ENCODE assay signal across 1 cellular context in the genomic region with DNA sequence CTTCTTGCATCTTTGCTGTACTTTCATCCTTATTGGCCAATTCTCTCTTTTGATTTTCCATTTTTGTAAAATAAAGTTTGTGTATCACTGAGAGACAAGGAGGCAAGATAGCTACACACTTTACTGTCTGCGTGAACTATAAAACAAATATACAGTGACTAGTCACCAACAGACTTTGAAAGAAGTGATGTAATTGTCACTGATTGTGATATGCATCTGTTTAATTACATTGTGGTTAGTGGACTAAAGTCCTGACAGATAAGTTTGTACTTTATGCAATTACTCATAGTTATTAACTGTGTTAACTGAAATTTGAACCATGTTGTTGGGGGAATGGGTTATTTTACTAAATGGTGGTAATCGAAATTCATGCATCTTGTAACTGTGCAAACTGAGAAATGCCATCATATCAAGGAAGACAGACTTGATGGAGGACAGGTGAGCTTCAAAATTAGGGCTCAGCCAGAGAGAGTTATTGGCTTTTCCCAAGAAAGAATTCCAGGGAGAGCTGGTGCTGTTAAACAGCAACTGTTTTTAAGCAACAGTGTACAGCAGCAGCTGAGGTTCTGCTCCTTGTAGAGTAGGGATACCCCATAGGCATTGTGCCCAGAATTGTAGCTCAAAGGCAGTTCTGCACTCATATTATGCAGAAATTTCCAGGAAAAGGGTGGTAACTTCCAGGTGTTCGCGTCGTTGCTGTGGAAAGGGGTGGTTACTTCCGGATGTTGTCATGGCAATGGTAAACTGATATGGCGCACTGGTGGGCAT.
TF ChIP-seq lines count a peak whose summit lies in the region.

No MANE protein-coding gene starts in this region.

TF ChIP-seq in HEK293, 187 proteins besides CTCF, POLR2A, EP300 and RAD21 (continued from another document and continues in another):
- TF ChIP-seq, protein P1, sequence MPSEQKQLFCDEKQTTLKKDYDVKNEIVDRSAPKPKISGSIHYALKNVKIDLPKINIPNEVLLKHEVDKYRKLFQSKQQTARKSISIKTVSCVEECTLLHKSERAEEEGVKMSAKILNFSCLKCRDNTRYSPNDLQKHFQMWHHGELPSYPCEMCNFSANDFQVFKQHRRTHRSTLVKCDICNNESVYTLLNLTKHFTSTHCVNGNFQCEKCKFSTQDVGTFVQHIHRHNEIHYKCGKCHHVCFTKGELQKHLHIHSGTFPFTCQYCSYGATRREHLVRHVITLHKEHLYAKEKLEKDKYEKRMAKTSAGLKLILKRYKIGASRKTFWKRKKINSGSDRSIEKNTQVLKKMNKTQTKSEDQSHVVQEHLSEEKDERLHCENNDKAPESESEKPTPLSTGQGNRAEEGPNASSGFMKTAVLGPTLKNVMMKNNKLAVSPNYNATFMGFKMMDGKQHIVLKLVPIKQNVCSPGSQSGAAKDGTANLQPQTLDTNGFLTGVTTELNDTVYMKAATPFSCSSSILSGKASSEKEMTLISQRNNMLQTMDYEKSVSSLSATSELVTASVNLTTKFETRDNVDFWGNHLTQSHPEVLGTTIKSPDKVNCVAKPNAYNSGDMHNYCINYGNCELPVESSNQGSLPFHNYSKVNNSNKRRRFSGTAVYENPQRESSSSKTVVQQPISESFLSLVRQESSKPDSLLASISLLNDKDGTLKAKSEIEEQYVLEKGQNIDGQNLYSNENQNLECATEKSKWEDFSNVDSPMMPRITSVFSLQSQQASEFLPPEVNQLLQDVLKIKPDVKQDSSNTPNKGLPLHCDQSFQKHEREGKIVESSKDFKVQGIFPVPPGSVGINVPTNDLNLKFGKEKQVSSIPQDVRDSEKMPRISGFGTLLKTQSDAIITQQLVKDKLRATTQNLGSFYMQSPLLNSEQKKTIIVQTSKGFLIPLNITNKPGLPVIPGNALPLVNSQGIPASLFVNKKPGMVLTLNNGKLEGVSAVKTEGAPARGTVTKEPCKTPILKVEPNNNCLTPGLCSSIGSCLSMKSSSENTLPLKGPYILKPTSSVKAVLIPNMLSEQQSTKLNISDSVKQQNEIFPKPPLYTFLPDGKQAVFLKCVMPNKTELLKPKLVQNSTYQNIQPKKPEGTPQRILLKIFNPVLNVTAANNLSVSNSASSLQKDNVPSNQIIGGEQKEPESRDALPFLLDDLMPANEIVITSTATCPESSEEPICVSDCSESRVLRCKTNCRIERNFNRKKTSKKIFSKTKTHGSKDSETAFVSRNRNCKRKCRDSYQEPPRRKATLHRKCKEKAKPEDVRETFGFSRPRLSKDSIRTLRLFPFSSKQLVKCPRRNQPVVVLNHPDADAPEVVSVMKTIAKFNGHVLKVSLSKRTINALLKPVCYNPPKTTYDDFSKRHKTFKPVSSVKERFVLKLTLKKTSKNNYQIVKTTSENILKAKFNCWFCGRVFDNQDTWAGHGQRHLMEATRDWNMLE (tag by site-specific recombination; conservative IDR thresholded peaks at IDR 0.05; ENCODE audit: low read depth) = peak; percentile 57; the same call in 1 of the 2 replicates
- peak; percentile 44; the same call in 1 of the 2 replicates for TF ChIP-seq MZF1 (tag by site-specific recombination; IDR thresholded peaks at IDR 0.05; ENCODE audit: borderline replicate concordance)
- peak; percentile 86 for TF ChIP-seq ZBTB17 (tag by site-specific recombination; IDR thresholded peaks at IDR 0.05)
- TF ChIP-seq ZFHX2 (tag by site-specific recombination; conservative IDR thresholded peaks at IDR 0.05) = no peak
- peak; percentile 62 for TF ChIP-seq ZNF558 (tag by site-specific recombination; IDR thresholded peaks at IDR 0.05)
- TF ChIP-seq, protein P2, sequence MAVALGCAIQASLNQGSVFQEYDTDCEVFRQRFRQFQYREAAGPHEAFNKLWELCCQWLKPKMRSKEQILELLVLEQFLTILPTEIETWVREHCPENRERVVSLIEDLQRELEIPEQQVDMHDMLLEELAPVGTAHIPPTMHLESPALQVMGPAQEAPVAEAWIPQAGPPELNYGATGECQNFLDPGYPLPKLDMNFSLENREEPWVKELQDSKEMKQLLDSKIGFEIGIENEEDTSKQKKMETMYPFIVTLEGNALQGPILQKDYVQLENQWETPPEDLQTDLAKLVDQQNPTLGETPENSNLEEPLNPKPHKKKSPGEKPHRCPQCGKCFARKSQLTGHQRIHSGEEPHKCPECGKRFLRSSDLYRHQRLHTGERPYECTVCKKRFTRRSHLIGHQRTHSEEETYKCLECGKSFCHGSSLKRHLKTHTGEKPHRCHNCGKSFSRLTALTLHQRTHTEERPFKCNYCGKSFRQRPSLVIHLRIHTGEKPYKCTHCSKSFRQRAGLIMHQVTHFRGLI (tag by site-specific recombination; IDR thresholded peaks at IDR 0.05) = peak; percentile 47; the same call in 1 of the 2 replicates
- TF ChIP-seq ZNF610 (tag by site-specific recombination; IDR thresholded peaks at IDR 0.05; ENCODE audit: borderline replicate concordance) = no peak
- TF ChIP-seq MEIS1 (CRISPR knock-in tag; IDR thresholded peaks at IDR 0.05; ENCODE audit: borderline replicate concordance) = peak; percentile 61; the same call in 1 of the 2 replicates
- TF ChIP-seq HOXC10 (CRISPR knock-in tag; IDR thresholded peaks at IDR 0.05) = no peak
- TF ChIP-seq IKZF3 (tag by site-specific recombination; IDR thresholded peaks at IDR 0.05) = peak; percentile 69
- TF ChIP-seq SP7 (tag by site-specific recombination; IDR thresholded peaks at IDR 0.05) = peak; percentile 99
- no peak for TF ChIP-seq ZNF174 (tag by site-specific recombination; IDR thresholded peaks at IDR 0.05)
- TF ChIP-seq ZNF169 (tag by site-specific recombination; IDR thresholded peaks at IDR 0.05) = no peak
- no peak for TF ChIP-seq ZNF560 (tag by site-specific recombination; IDR thresholded peaks at IDR 0.05; ENCODE audit: borderline replicate concordance)
- TF ChIP-seq ZNF660 (tag by site-specific recombination; IDR thresholded peaks at IDR 0.05) = peak; percentile 18; the same call in 1 of the 2 replicates
- TF ChIP-seq, protein P3, sequence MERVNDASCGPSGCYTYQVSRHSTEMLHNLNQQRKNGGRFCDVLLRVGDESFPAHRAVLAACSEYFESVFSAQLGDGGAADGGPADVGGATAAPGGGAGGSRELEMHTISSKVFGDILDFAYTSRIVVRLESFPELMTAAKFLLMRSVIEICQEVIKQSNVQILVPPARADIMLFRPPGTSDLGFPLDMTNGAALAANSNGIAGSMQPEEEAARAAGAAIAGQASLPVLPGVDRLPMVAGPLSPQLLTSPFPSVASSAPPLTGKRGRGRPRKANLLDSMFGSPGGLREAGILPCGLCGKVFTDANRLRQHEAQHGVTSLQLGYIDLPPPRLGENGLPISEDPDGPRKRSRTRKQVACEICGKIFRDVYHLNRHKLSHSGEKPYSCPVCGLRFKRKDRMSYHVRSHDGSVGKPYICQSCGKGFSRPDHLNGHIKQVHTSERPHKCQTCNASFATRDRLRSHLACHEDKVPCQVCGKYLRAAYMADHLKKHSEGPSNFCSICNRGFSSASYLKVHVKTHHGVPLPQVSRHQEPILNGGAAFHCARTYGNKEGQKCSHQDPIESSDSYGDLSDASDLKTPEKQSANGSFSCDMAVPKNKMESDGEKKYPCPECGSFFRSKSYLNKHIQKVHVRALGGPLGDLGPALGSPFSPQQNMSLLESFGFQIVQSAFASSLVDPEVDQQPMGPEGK (tag by site-specific recombination; IDR thresholded peaks at IDR 0.05) = peak; percentile 64
- no peak for TF ChIP-seq ZNF530 (tag by site-specific recombination; IDR thresholded peaks at IDR 0.05; ENCODE audit: low read depth)
- peak; percentile 95 for TF ChIP-seq ZNF24 (tag by site-specific recombination; IDR thresholded peaks at IDR 0.05)
- no peak for TF ChIP-seq ZNF792 (tag by site-specific recombination; IDR thresholded peaks at IDR 0.05)
- TF ChIP-seq ZNF266 (tag by site-specific recombination; IDR thresholded peaks at IDR 0.05; ENCODE audit: low read depth) = no peak
- TF ChIP-seq ZNF394 (tag by site-specific recombination; IDR thresholded peaks at IDR 0.05; ENCODE audit: borderline replicate concordance) = peak; percentile 82
- no peak for TF ChIP-seq REPIN1 (tag by site-specific recombination; IDR thresholded peaks at IDR 0.05; ENCODE audit: low read depth)
- no peak for TF ChIP-seq TCF7L2 (IDR thresholded peaks at IDR 0.05; ENCODE audit: borderline replicate concordance, low read depth, low read length)
- TF ChIP-seq, protein P4, sequence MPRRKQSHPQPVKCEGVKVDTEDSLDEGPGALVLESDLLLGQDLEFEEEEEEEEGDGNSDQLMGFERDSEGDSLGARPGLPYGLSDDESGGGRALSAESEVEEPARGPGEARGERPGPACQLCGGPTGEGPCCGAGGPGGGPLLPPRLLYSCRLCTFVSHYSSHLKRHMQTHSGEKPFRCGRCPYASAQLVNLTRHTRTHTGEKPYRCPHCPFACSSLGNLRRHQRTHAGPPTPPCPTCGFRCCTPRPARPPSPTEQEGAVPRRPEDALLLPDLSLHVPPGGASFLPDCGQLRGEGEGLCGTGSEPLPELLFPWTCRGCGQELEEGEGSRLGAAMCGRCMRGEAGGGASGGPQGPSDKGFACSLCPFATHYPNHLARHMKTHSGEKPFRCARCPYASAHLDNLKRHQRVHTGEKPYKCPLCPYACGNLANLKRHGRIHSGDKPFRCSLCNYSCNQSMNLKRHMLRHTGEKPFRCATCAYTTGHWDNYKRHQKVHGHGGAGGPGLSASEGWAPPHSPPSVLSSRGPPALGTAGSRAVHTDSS (tag by site-specific recombination; IDR thresholded peaks at IDR 0.05) = peak; percentile 40; the same call in 1 of the 2 replicates
- TF ChIP-seq, protein P5, sequence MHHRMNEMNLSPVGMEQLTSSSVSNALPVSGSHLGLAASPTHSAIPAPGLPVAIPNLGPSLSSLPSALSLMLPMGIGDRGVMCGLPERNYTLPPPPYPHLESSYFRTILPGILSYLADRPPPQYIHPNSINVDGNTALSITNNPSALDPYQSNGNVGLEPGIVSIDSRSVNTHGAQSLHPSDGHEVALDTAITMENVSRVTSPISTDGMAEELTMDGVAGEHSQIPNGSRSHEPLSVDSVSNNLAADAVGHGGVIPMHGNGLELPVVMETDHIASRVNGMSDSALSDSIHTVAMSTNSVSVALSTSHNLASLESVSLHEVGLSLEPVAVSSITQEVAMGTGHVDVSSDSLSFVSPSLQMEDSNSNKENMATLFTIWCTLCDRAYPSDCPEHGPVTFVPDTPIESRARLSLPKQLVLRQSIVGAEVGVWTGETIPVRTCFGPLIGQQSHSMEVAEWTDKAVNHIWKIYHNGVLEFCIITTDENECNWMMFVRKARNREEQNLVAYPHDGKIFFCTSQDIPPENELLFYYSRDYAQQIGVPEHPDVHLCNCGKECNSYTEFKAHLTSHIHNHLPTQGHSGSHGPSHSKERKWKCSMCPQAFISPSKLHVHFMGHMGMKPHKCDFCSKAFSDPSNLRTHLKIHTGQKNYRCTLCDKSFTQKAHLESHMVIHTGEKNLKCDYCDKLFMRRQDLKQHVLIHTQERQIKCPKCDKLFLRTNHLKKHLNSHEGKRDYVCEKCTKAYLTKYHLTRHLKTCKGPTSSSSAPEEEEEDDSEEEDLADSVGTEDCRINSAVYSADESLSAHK (tag by site-specific recombination; IDR thresholded peaks at IDR 0.05) = peak; percentile 94
- peak; percentile 99 for TF ChIP-seq OSR2 (tag by site-specific recombination; IDR thresholded peaks at IDR 0.05)
- no peak for TF ChIP-seq ZNF292 (tag by site-specific recombination; IDR thresholded peaks at IDR 0.05; ENCODE audit: borderline replicate concordance, low read depth)
- TF ChIP-seq ZNF76 (tag by site-specific recombination; IDR thresholded peaks at IDR 0.05; ENCODE audit: borderline replicate concordance, low read depth) = peak; percentile 66; the same call in 1 of the 2 replicates
- no peak for TF ChIP-seq ZNF621 (tag by site-specific recombination; IDR thresholded peaks at IDR 0.05)
- no peak for TF ChIP-seq ZNF248 (tag by site-specific recombination; IDR thresholded peaks at IDR 0.05)
- peak; percentile 43 for TF ChIP-seq ZNF335 (tag by site-specific recombination; conservative IDR thresholded peaks at IDR 0.05)
- TF ChIP-seq, protein P6, sequence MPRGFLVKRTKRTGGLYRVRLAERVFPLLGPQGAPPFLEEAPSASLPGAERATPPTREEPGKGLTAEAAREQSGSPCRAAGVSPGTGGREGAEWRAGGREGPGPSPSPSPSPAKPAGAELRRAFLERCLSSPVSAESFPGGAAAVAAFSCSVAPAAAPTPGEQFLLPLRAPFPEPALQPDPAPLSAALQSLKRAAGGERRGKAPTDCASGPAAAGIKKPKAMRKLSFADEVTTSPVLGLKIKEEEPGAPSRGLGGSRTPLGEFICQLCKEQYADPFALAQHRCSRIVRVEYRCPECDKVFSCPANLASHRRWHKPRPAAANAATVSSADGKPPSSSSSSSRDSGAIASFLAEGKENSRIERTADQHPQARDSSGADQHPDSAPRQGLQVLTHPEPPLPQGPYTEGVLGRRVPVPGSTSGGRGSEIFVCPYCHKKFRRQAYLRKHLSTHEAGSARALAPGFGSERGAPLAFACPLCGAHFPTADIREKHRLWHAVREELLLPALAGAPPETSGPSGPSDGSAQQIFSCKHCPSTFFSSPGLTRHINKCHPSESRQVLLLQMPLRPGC (tag by site-specific recombination; IDR thresholded peaks at IDR 0.05) = peak; percentile 99
- TF ChIP-seq ZNF837 (tag by site-specific recombination; IDR thresholded peaks at IDR 0.05) = no peak
- no peak for TF ChIP-seq ZNF416 (tag by site-specific recombination; IDR thresholded peaks at IDR 0.05)
- TF ChIP-seq, protein P7, sequence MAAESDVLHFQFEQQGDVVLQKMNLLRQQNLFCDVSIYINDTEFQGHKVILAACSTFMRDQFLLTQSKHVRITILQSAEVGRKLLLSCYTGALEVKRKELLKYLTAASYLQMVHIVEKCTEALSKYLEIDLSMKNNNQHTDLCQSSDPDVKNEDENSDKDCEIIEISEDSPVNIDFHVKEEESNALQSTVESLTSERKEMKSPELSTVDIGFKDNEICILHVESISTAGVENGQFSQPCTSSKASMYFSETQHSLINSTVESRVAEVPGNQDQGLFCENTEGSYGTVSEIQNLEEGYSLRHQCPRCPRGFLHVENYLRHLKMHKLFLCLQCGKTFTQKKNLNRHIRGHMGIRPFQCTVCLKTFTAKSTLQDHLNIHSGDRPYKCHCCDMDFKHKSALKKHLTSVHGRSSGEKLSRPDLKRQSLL (tag by site-specific recombination; IDR thresholded peaks at IDR 0.05) = no peak
- TF ChIP-seq ZNF664 (tag by site-specific recombination; IDR thresholded peaks at IDR 0.05) = peak; percentile 58; the same call in 1 of the 2 replicates
- no peak for TF ChIP-seq ZIC2 (tag by site-specific recombination; IDR thresholded peaks at IDR 0.05)
- TF ChIP-seq ZNF585B (tag by site-specific recombination; IDR thresholded peaks at IDR 0.05) = no peak
- TF ChIP-seq SP2 (tag by site-specific recombination; IDR thresholded peaks at IDR 0.05) = peak; percentile 33
- peak; percentile 96; the same call in 1 of the 2 replicates for TF ChIP-seq ZSCAN23 (tag by site-specific recombination; IDR thresholded peaks at IDR 0.05)
- no peak for TF ChIP-seq ZNF707 (tag by site-specific recombination; IDR thresholded peaks at IDR 0.05)
- no peak for TF ChIP-seq ZNF138 (tag by site-specific recombination; IDR thresholded peaks at IDR 0.05; ENCODE audit: borderline replicate concordance)
- TF ChIP-seq ZNF433 (tag by site-specific recombination; IDR thresholded peaks at IDR 0.05; ENCODE audit: low read depth) = no peak
- TF ChIP-seq ZNF132 (tag by site-specific recombination; IDR thresholded peaks at IDR 0.05; ENCODE audit: borderline replicate concordance) = no peak
- TF ChIP-seq SALL2 (tag by site-specific recombination; IDR thresholded peaks at IDR 0.05; ENCODE audit: borderline replicate concordance) = no peak
- TF ChIP-seq ZNF202 (tag by site-specific recombination; IDR thresholded peaks at IDR 0.05; ENCODE audit: borderline replicate concordance) = no peak
- TF ChIP-seq ZNF571 (tag by site-specific recombination; IDR thresholded peaks at IDR 0.05) = no peak
- TF ChIP-seq ZNF175 (tag by site-specific recombination; IDR thresholded peaks at IDR 0.05) = no peak
